8 cellular contexts compared by ENCODE assay signal in genomic region chr7:2519119-2519930, GRCh38.
DNase-seq lines count a peak whose midpoint lies in the region; ATAC-seq and TF ChIP-seq lines count a peak whose summit lies in the region.

LFNG (plus strand) TSS chr7:2519774; CDS start chr7:2519862, 88 bp downstream.

- H3K4me1 ChIP-seq in HUES48 (ENCODE audit: control insufficient read depth, insufficient read depth, low read length) (peaks cover 53% of the 10 kb centered on the region), mucosa of rectum (ENCODE audit: control insufficient read depth in 2 of 2, insufficient read depth in 2 of 2, low read length in 2 of 2) (peaks cover 34 to 45% of the 10 kb centered on the region in 2 donors)

- DNase-seq in D341Med (ENCODE audit: low spot score) (peak; percentile 100), OCI-M1 (lab: John Stamatoyannopoulos, UW) (peak; percentile 85), activated T-cell treated with anti-CD3 and anti-CD28 coated beads for 4 hours (peak; percentile 74), erythroblast (lab: John Stamatoyannopoulos, UW) (peak; percentile 89 to 90)
- peak; percentile 87 for DNase-seq in stimulated activated CD8-positive, alpha-beta memory T cell treated with anti-CD3 and anti-CD28 coated beads, Interleukin-4, amount 100 ng/mL, for 48 hours

- TF ChIP-seq POLR2A in erythroblast (IDR thresholded peaks at IDR 0.05; ENCODE audit: low read length): no peak

- no peaks in the 10 kb centered on the region for H3K36me3 ChIP-seq in HUES48 (ENCODE audit: control insufficient read depth, insufficient read depth, low read length)
- no peaks in the 10 kb centered on the region for H3K36me3 ChIP-seq in mucosa of rectum (ENCODE audit: control insufficient read depth in 2 of 2, insufficient read depth in 2 of 2, low read length in 2 of 2)

- H3K4me3 ChIP-seq in HUES48 (ENCODE audit: low read depth, low read length) (peak within 1 kb of the TSS; percentile 69), mucosa of rectum (ENCODE audit: low read length in 2 of 2) (peak within 1 kb of the TSS; percentile 83 to 87)

- no peak within 1 kb of the TSS for H3K9ac ChIP-seq in HUES48 (ENCODE audit: low read depth, low read length)
- peak within 1 kb of the TSS; percentile 65 to 94 for H3K9ac ChIP-seq in mucosa of rectum (ENCODE audit: low read depth in 1 of 2, low read length in 2 of 2)

- H3K27me3 ChIP-seq in HUES48 (ENCODE audit: control insufficient read depth, insufficient read depth, low read length) (peaks cover 38% of the 10 kb centered on the region), mucosa of rectum (ENCODE audit: control insufficient read depth in 2 of 2, insufficient read depth in 2 of 2, low read length in 2 of 2) (no peaks in the 10 kb centered on the region)

- H3K27ac ChIP-seq in HUES48 (ENCODE audit: low read depth, low read length): peak within 1 kb of the TSS; percentile 55
- H3K27ac ChIP-seq in mucosa of rectum (ENCODE audit: low read depth in 2 of 2, low read length in 2 of 2): peak within 1 kb of the TSS; percentile 98 to 99

- H3K9me3 ChIP-seq in HUES48 (ENCODE audit: control insufficient read depth, insufficient read depth, low read length): no peaks in the 10 kb centered on the region
- H3K9me3 ChIP-seq in mucosa of rectum (ENCODE audit: control insufficient read depth in 2 of 2, low read length in 2 of 2): no peaks in the 10 kb centered on the region

- ATAC-seq in GM21390 (IDR thresholded peaks at IDR 0.05; ENCODE audit: unreplicated experiment): peak; percentile 84

Comparison
In these comparisons a context has a peak if more than half of its experiments do, and no peak if none do; other contexts are left out.
1. Peak in every context shown above with its lines: DNase-seq, ATAC-seq, H3K4me3 ChIP-seq and H3K27ac ChIP-seq.